9 cellular contexts compared by ENCODE assay signal in the genomic region with DNA sequence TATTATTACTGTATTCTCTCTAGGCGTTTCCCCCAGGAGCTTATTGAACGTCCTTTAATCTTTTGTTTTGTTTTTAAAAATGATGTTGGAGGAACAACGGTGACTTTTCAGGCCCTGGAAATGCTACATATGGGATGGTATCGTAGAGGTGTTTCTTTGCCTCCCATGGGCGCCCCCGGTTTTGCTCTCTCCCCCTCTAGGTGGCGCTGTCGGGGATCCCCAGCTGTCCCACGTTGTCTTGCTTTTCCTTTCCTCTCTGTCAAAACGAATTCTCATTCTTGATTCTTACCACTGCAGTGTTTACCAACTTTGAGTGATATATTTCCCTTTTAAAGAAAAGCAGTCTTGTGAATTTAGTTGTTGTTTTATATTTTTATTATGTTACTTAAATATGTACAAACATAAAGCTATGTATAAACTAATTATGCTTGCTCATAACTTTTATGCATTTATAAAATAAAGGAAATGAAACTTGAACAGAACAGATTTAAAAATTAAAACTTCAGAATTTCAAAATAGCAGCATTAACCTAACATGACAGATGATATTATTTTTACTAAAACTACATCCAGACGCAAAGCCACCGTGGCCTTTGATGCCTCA.
DNase-seq lines count a peak whose midpoint lies in the region; ATAC-seq and TF ChIP-seq lines count a peak whose summit lies in the region.
"Had no signal": no experiment of that assay in that cellular context is flagged by ENCODE, and none has a peak within 500 bp of the region (broad histone marks: within the 10 kb centered on the region; RNA-seq: fewer than 3 reads in every experiment).

No MANE protein-coding gene starts in this region.

- no peak for ATAC-seq in HG03469 (IDR thresholded peaks at IDR 0.05; ENCODE audit: unreplicated experiment)

- no peak overlapping the region for H3K27ac ChIP-seq in brain microvascular endothelial cell
- H3K27ac ChIP-seq: parathyroid adenoma had no signal

- H3K4me3 ChIP-seq in brain microvascular endothelial cell (ENCODE audit: low read depth, low read length) (no peak overlapping the region), retinal pigment epithelial cell (ENCODE audit: low read length) (no peak overlapping the region)

- H3K36me3 ChIP-seq in brain microvascular endothelial cell (replicated peaks): no peaks in the 10 kb centered on the region

- in situ Hi-C loops in brain microvascular endothelial cell (cut with HindIII; ENCODE audit: low pct_ligation_motif_present, low sequenced_read_pairs): no loop called here

- DNase-seq in activated gamma-delta T cell treated with Interleukin-2 at 50 U/mL for 16 hours (peak; percentile 12), activated gamma-delta T cell (lab: John Stamatoyannopoulos, UW) (no peak), OCI-M1 (lab: John Stamatoyannopoulos, UW) (peak; percentile 67), brain microvascular endothelial cell (peak; percentile 2), retinal pigment epithelial cell (ENCODE audit: low read depth) (no peak), NCI-H1436 treated with DMSO at 0.1 percent for 48 hours (lab: John Stamatoyannopoulos, UW) (no peak), superior temporal gyrus (ENCODE audit: extremely low spot score) (no peak)

- TF ChIP-seq CTCF in brain microvascular endothelial cell (IDR thresholded peaks at IDR 0.05; ENCODE audit: low read depth, low read length, missing control alignments) (peak; percentile 60), retinal pigment epithelial cell (conservative IDR thresholded peaks at IDR 0.05; ENCODE audit: low read depth, low read length) (peak; percentile 76)

- no peaks in the 10 kb centered on the region for H3K27me3 ChIP-seq in brain microvascular endothelial cell (replicated peaks)

Comparison
In these comparisons a context has a peak if more than half of its experiments do, and no peak if none do; other contexts are left out.
1. DNase-seq: peak in activated gamma-delta T cell treated with Interleukin-2 at 50 U/mL for 16 hours (single experiment), OCI-M1 (single experiment) and brain microvascular endothelial cell (single experiment); none in activated gamma-delta T cell (single experiment), retinal pigment epithelial cell (single experiment), NCI-H1436 treated with DMSO at 0.1 percent for 48 hours (single experiment) and superior temporal gyrus (single experiment).